In the genomic region with DNA sequence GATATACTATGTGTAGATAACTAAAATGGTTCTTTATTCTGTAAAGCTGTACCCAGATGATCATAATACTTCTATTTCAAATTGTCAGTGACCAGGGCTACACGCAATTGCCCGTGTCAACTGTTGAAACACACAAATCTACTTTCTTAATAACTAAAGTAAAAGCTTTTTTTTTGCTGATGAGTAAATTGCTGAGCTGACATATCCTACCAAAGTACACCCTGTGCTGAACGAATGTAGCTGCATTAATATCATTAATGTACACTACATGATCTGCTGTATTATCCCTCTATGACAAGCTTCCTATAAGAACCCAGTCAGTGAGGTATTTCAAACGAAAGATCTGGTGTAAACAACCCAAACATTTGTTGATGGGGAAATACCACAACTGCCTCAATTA, we compare ENCODE assay signal across 20 cellular contexts.
"Had no signal": no experiment of that assay in that cellular context is flagged by ENCODE, and none has a peak within 500 bp of the region (broad histone marks: within the 10 kb centered on the region; RNA-seq: fewer than 3 reads in every experiment).

No MANE protein-coding gene starts in this region.

- H3K9me3 ChIP-seq: SK-N-SH had no signal

- H3K27ac ChIP-seq: HL-60, KMS-11, RWPE1 had no signal

- H3K9ac ChIP-seq: KMS-11, SK-N-SH had no signal

- H3K4me2 ChIP-seq: KMS-11, SK-N-SH had no signal

- DNase-seq: NCI-H1092 treated with DMSO at 0.1 percent for 48 hours, NCI-H1436, NCI-H187, NCI-H2029, NCI-H2081 treated with DMSO at 0.1 percent for 48 hours, NCI-H2171, NCI-H226, NCI-H446, NCI-H510A, NCI-H524 treated with DMSO at 0.1 percent for 48 hours, NCI-H69, NCI-H774, PC-3, SHP77, SK-N-SH had no signal

- FAIRE-seq: HTR-8/SVneo had no signal

- ATAC-seq: Panc1, PC-3 had no signal
